8 cellular contexts compared by ENCODE assay signal in the genomic region with DNA sequence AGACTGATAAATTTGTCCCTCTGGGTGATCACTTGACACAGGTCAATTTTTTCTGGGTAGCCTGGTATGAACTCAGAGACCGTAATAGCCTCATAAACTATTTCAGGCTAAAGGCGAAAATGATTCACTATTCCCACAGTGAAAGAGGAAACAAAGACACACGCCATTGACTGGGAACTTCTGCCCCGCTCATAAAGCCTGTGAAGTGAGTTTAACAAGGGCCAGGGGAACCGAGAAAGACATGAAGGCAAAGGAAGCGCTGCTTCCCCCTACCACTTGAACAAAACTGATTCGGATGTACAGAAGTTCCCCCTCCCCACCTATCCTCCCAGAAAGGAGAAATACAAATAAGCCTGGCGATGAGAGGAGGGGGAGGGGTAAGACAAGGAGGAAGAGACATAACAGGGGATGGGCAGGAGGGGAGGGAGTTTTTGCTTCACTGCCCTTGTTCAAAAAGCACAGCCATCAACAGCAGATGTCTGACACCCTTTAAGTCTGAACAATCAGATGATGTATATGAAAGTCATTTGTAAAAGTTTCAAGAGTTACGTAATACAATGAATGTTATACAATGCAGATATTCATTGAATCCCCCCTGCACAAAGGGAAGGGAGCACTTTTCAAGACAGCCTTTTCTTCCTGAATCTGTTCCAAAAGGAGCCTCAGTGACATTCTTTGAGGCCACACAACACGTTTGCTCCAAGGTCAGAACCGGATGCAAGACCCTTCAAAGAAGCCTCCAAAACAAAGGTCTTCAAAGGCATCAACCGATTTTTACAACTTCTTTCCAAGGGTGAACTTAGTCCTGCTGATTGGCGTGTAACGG.
DNase-seq lines count a peak whose midpoint lies in the region; ATAC-seq and TF ChIP-seq lines count a peak whose summit lies in the region.

No MANE protein-coding gene starts in this region.

- no peaks in the 10 kb centered on the region for H3K36me3 Mint-ChIP-seq in activated naive CD8-positive, alpha-beta T cell treated with anti-CD3 and anti-CD28 coated beads, Interleukin-2, amount 50 U/mL, for 24 hours (ENCODE audit: low read depth)
- no peaks in the 10 kb centered on the region for H3K36me3 Mint-ChIP-seq in stimulated activated effector memory CD8-positive, alpha-beta T cell treated with anti-CD3 and anti-CD28 coated beads, Interleukin-12 subunit alpha, Interleukin-12 subunit beta, amount 100 ng/mL, for 72 hours

- DNase-seq in GM10266 (ENCODE audit: extremely low spot score) (peak; percentile 75), iris pigment epithelial cell (ENCODE audit: low read depth) (peak; percentile 38), SHP77 treated with DMSO at 0.1 percent for 48 hours (lab: John Stamatoyannopoulos, UW) (no peak), NCI-H187 treated with DMSO at 0.1 percent for 48 hours (lab: John Stamatoyannopoulos, UW) (no peak)
- DNase-seq in activated naive CD8-positive, alpha-beta T cell treated with anti-CD3 and anti-CD28 coated beads, Interleukin-2, amount 50 U/mL, for 24 hours = peak; percentile 9
- DNase-seq in stimulated activated effector memory CD8-positive, alpha-beta T cell treated with anti-CD3 and anti-CD28 coated beads, Interleukin-12 subunit alpha, Interleukin-12 subunit beta, amount 100 ng/mL, for 72 hours (ENCODE audit: low spot score in 2 of 2) = no peak

- TF ChIP-seq CTCF in GM10266 (IDR thresholded peaks at IDR 0.05; ENCODE audit: control insufficient read depth, insufficient read depth, low read depth, missing control alignments) = no peak

- H3K4me3 Mint-ChIP-seq in activated naive CD8-positive, alpha-beta T cell treated with anti-CD3 and anti-CD28 coated beads, Interleukin-2, amount 50 U/mL, for 24 hours = peak overlapping the region; percentile 68
- H3K4me3 Mint-ChIP-seq in stimulated activated effector memory CD8-positive, alpha-beta T cell treated with anti-CD3 and anti-CD28 coated beads, Interleukin-12 subunit alpha, Interleukin-12 subunit beta, amount 100 ng/mL, for 72 hours = peak overlapping the region; percentile 66

- peaks cover 33% of the 10 kb centered on the region for H3K27me3 Mint-ChIP-seq in activated naive CD8-positive, alpha-beta T cell treated with anti-CD3 and anti-CD28 coated beads, Interleukin-2, amount 50 U/mL, for 24 hours

- peaks cover 14% of the 10 kb centered on the region for H3K4me1 Mint-ChIP-seq in activated naive CD8-positive, alpha-beta T cell treated with anti-CD3 and anti-CD28 coated beads, Interleukin-2, amount 50 U/mL, for 24 hours
- peaks cover 12% of the 10 kb centered on the region for H3K4me1 Mint-ChIP-seq in stimulated activated effector memory CD8-positive, alpha-beta T cell treated with anti-CD3 and anti-CD28 coated beads, Interleukin-12 subunit alpha, Interleukin-12 subunit beta, amount 100 ng/mL, for 72 hours

- H3K27ac Mint-ChIP-seq in activated naive CD8-positive, alpha-beta T cell treated with anti-CD3 and anti-CD28 coated beads, Interleukin-2, amount 50 U/mL, for 24 hours = peak overlapping the region; percentile 67
- H3K27ac Mint-ChIP-seq in stimulated activated effector memory CD8-positive, alpha-beta T cell treated with anti-CD3 and anti-CD28 coated beads, Interleukin-12 subunit alpha, Interleukin-12 subunit beta, amount 100 ng/mL, for 72 hours = peak overlapping the region; percentile 36

- peak; percentile 70 for ATAC-seq in GM21423 (IDR thresholded peaks at IDR 0.05; ENCODE audit: unreplicated experiment)
- peak; percentile 84 for ATAC-seq in HG03575 (IDR thresholded peaks at IDR 0.05; ENCODE audit: extremely low read depth, insufficient number of reproducible peaks, low FRiP score, unreplicated experiment)
- ATAC-seq in activated naive CD8-positive, alpha-beta T cell treated with anti-CD3 and anti-CD28 coated beads, Interleukin-2, amount 50 U/mL, for 24 hours = peak; percentile 64
- peak; percentile 65 for ATAC-seq in stimulated activated effector memory CD8-positive, alpha-beta T cell treated with anti-CD3 and anti-CD28 coated beads, Interleukin-12 subunit alpha, Interleukin-12 subunit beta, amount 100 ng/mL, for 72 hours

- no peaks in the 10 kb centered on the region for H3K9me3 Mint-ChIP-seq in activated naive CD8-positive, alpha-beta T cell treated with anti-CD3 and anti-CD28 coated beads, Interleukin-2, amount 50 U/mL, for 24 hours
- H3K9me3 Mint-ChIP-seq in stimulated activated effector memory CD8-positive, alpha-beta T cell treated with anti-CD3 and anti-CD28 coated beads, Interleukin-12 subunit alpha, Interleukin-12 subunit beta, amount 100 ng/mL, for 72 hours = no peaks in the 10 kb centered on the region

Comparison
In these comparisons a context has a peak if more than half of its experiments do, and no peak if none do; other contexts are left out.
1. DNase-seq: peak in GM10266 (single experiment), activated naive CD8-positive, alpha-beta T cell treated with anti-CD3 and anti-CD28 coated beads, Interleukin-2, amount 50 U/mL, for 24 hours (single experiment) and iris pigment epithelial cell (single experiment); none in stimulated activated effector memory CD8-positive, alpha-beta T cell treated with anti-CD3 and anti-CD28 coated beads, Interleukin-12 subunit alpha, Interleukin-12 subunit beta, amount 100 ng/mL, for 72 hours (0 of 2), SHP77 treated with DMSO at 0.1 percent for 48 hours (single experiment) and NCI-H187 treated with DMSO at 0.1 percent for 48 hours (single experiment).
2. Peak in every context shown above with its lines, with median percentiles within 50 percentile points of each other: ATAC-seq.